ENCODE assay signal across 20 cellular contexts in the genomic region with DNA sequence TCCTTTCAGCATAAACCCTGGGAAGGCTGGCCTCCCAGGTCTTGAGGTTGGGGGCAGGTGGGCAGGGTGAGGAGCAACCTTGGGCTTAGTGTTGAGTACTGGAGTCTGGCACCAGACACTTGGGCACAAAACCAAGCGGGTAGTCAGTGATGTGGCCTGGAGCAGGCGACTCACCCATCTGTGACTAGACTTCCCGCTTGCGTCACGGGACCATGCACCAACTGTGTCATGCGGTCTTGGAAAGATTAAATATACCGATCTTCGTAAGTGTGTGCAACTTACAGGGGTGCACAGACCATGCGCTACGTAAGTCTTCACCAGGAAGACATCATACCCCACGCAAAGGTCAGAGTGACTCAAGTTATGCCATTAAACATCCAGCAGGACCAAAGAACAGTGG.
DNase-seq lines count a peak whose midpoint lies in the region; ATAC-seq and TF ChIP-seq lines count a peak whose summit lies in the region.
"Had no signal": no experiment of that assay in that cellular context is flagged by ENCODE, and none has a peak within 500 bp of the region (broad histone marks: within the 10 kb centered on the region; RNA-seq: fewer than 3 reads in every experiment).

No MANE protein-coding gene starts in this region.

- CTCF ChIA-PET in activated CD8-positive, alpha-beta T cell treated with anti-CD3 and anti-CD28 coated beads, Interleukin-2, amount 10 ng/mL, durations not matched to agents 7 days and 5 days (lab: Charles Lee) = no interaction called here
- CTCF ChIA-PET in activated CD8-positive, alpha-beta T cell treated with anti-CD3 and anti-CD28 coated beads for 36 hours (lab: Charles Lee) = no interaction called here

- no peak overlapping the region for H3K27ac Mint-ChIP-seq in activated CD8-positive, alpha-beta T cell treated with anti-CD3 and anti-CD28 coated beads, Interleukin-2, amount 10 ng/mL, durations not matched to agents 7 days and 5 days
- H3K27ac Mint-ChIP-seq in activated CD8-positive, alpha-beta T cell treated with anti-CD3 and anti-CD28 coated beads for 36 hours = no peak overlapping the region
- H3K27ac Mint-ChIP-seq: CD8-positive, alpha-beta memory T cell had no signal

- no peak overlapping the region for H3K27ac ChIP-seq in stomach
- H3K27ac ChIP-seq: 22Rv1, C4-2B, HL-60 had no signal

- DNase-seq in activated CD8-positive, alpha-beta T cell treated with anti-CD3 and anti-CD28 coated beads, Interleukin-2, amount 10 ng/mL, durations not matched to agents 7 days and 5 days = peak; percentile 5
- no peak for DNase-seq in activated CD8-positive, alpha-beta T cell treated with anti-CD3 and anti-CD28 coated beads for 36 hours
- DNase-seq in HT1080 (ENCODE audit: low read depth) = peak; percentile 30
- peak; percentile 30 for DNase-seq in islet precursor cell
- peak; percentile 13 for DNase-seq in stomach
- no peak for DNase-seq in NAMALWA (ENCODE audit: low spot score)
- DNase-seq in A172 (ENCODE audit: low spot score) = no peak
- DNase-seq: Calu3; CD8-positive, alpha-beta memory T cell; DMS153; IMR-90; NCI-H1417; NCI-H187; NCI-H446 treated with DMSO at 0.1 percent for 48 hours; NCI-H526 treated with DMSO at 0.1 percent for 48 hours had no signal

- TF ChIP-seq EP300 in stomach (IDR thresholded peaks at IDR 0.05) = no peak

- POLR2A ChIA-PET in activated CD8-positive, alpha-beta T cell treated with anti-CD3 and anti-CD28 coated beads, Interleukin-2, amount 10 ng/mL, durations not matched to agents 7 days and 5 days (lab: Charles Lee) = no interaction called here
- POLR2A ChIA-PET in activated CD8-positive, alpha-beta T cell treated with anti-CD3 and anti-CD28 coated beads for 36 hours (lab: Charles Lee) = no interaction called here

- ATAC-seq in activated CD8-positive, alpha-beta T cell treated with anti-CD3 and anti-CD28 coated beads, Interleukin-2, amount 10 ng/mL, durations not matched to agents 7 days and 5 days = no peak
- ATAC-seq in activated CD8-positive, alpha-beta T cell treated with anti-CD3 and anti-CD28 coated beads for 36 hours = no peak
- no peak for ATAC-seq in HG03095 (IDR thresholded peaks at IDR 0.05; ENCODE audit: unreplicated experiment)

- no peaks in the 10 kb centered on the region for H3K4me1 Mint-ChIP-seq in activated CD8-positive, alpha-beta T cell treated with anti-CD3 and anti-CD28 coated beads, Interleukin-2, amount 10 ng/mL, durations not matched to agents 7 days and 5 days (ENCODE audit: low read depth)
- H3K4me1 Mint-ChIP-seq in activated CD8-positive, alpha-beta T cell treated with anti-CD3 and anti-CD28 coated beads for 36 hours (ENCODE audit: low read depth) = no peaks in the 10 kb centered on the region
- H3K4me1 Mint-ChIP-seq: CD8-positive, alpha-beta memory T cell had no signal

- no peak overlapping the region for H3K4me3 Mint-ChIP-seq in activated CD8-positive, alpha-beta T cell treated with anti-CD3 and anti-CD28 coated beads, Interleukin-2, amount 10 ng/mL, durations not matched to agents 7 days and 5 days
- H3K4me3 Mint-ChIP-seq in activated CD8-positive, alpha-beta T cell treated with anti-CD3 and anti-CD28 coated beads for 36 hours = no peak overlapping the region
- H3K4me3 Mint-ChIP-seq: CD8-positive, alpha-beta memory T cell had no signal

- TF ChIP-seq CTCF in activated CD8-positive, alpha-beta T cell treated with anti-CD3 and anti-CD28 coated beads for 36 hours (IDR thresholded peaks at IDR 0.05) = no peak
- TF ChIP-seq CTCF in stomach (IDR thresholded peaks at IDR 0.05) = no peak

- no peaks in the 10 kb centered on the region for H3K4me1 ChIP-seq in stomach
- H3K4me1 ChIP-seq: HAP-1 had no signal

- H3K36me3 Mint-ChIP-seq in activated CD8-positive, alpha-beta T cell treated with anti-CD3 and anti-CD28 coated beads, Interleukin-2, amount 10 ng/mL, durations not matched to agents 7 days and 5 days (ENCODE audit: low read depth) = no peaks in the 10 kb centered on the region
- no peaks in the 10 kb centered on the region for H3K36me3 Mint-ChIP-seq in activated CD8-positive, alpha-beta T cell treated with anti-CD3 and anti-CD28 coated beads for 36 hours (ENCODE audit: low read depth)
- H3K36me3 Mint-ChIP-seq: CD8-positive, alpha-beta memory T cell had no signal

- no peak overlapping the region for H3K4me3 ChIP-seq in stomach
- H3K4me3 ChIP-seq: HAP-1 had no signal

- intact Hi-C loops in activated CD8-positive, alpha-beta T cell treated with anti-CD3 and anti-CD28 coated beads for 36 hours (cut with micrococcal nuclease) = no loop called here
- intact Hi-C loops in stomach (cut with DNase I; ENCODE audit: low total_unique reads) = no loop called here

- peaks cover 0 to 47% (median 0%) of the 10 kb centered on the region in 3 donors for H3K27me3 ChIP-seq in stomach

- no peaks in the 10 kb centered on the region for H3K27me3 Mint-ChIP-seq in activated CD8-positive, alpha-beta T cell treated with anti-CD3 and anti-CD28 coated beads, Interleukin-2, amount 10 ng/mL, durations not matched to agents 7 days and 5 days (ENCODE audit: low read depth)
- peaks cover 7% of the 10 kb centered on the region for H3K27me3 Mint-ChIP-seq in activated CD8-positive, alpha-beta T cell treated with anti-CD3 and anti-CD28 coated beads for 36 hours

- H3K9me3 ChIP-seq in stomach = no peaks in the 10 kb centered on the region
- H3K9me3 ChIP-seq: HAP-1 had no signal

- no peaks in the 10 kb centered on the region for H3K9me3 Mint-ChIP-seq in activated CD8-positive, alpha-beta T cell treated with anti-CD3 and anti-CD28 coated beads, Interleukin-2, amount 10 ng/mL, durations not matched to agents 7 days and 5 days (ENCODE audit: insufficient read depth)
- H3K9me3 Mint-ChIP-seq in activated CD8-positive, alpha-beta T cell treated with anti-CD3 and anti-CD28 coated beads for 36 hours = no peaks in the 10 kb centered on the region
- H3K9me3 Mint-ChIP-seq: CD8-positive, alpha-beta memory T cell had no signal

- no peak for TF ChIP-seq POLR2A in stomach (IDR thresholded peaks at IDR 0.05)

- WGBS in stomach, 5 donors = 90 to 96% (median 95%) methylated on average over 10 to 11 of the region's 11 CpGs

- no peaks in the 10 kb centered on the region for H3K36me3 ChIP-seq in stomach
- H3K36me3 ChIP-seq: HAP-1 had no signal

Comparison
In these comparisons a context has a peak if more than half of its experiments do, and no peak if none do; other contexts are left out.
1. DNase-seq: peak in activated CD8-positive, alpha-beta T cell treated with anti-CD3 and anti-CD28 coated beads, Interleukin-2, amount 10 ng/mL, durations not matched to agents 7 days and 5 days (single experiment), HT1080 (single experiment), islet precursor cell (single experiment) and stomach (single experiment); none in activated CD8-positive, alpha-beta T cell treated with anti-CD3 and anti-CD28 coated beads for 36 hours (single experiment), NAMALWA (single experiment) and A172 (single experiment).